In the genomic region with DNA sequence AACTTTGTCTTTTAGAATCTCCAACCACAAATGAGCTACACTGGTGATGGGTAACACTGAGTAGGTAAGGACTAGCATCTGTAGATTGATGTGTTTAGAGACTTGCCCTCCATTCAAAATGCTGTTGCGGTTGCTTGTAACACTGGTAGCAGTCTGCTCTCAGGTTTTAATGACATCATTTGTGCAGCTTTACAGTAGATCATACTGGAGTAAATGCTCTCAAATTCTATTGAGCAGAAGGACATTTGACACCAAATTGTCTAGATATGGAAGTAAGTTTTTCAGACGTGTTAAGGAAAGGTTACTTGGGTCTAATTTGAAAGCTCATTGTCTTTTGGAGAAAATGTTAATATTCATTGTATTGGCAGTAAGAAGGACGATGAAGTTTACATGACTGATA, we compare ENCODE assay signal across 1 cellular context.
TF ChIP-seq lines count a peak whose summit lies in the region.

No MANE protein-coding gene starts in this region.

TF ChIP-seq in GM23338, 12 proteins besides CTCF, POLR2A, EP300 and RAD21 (continued from another document):
- TF ChIP-seq, protein P1, sequence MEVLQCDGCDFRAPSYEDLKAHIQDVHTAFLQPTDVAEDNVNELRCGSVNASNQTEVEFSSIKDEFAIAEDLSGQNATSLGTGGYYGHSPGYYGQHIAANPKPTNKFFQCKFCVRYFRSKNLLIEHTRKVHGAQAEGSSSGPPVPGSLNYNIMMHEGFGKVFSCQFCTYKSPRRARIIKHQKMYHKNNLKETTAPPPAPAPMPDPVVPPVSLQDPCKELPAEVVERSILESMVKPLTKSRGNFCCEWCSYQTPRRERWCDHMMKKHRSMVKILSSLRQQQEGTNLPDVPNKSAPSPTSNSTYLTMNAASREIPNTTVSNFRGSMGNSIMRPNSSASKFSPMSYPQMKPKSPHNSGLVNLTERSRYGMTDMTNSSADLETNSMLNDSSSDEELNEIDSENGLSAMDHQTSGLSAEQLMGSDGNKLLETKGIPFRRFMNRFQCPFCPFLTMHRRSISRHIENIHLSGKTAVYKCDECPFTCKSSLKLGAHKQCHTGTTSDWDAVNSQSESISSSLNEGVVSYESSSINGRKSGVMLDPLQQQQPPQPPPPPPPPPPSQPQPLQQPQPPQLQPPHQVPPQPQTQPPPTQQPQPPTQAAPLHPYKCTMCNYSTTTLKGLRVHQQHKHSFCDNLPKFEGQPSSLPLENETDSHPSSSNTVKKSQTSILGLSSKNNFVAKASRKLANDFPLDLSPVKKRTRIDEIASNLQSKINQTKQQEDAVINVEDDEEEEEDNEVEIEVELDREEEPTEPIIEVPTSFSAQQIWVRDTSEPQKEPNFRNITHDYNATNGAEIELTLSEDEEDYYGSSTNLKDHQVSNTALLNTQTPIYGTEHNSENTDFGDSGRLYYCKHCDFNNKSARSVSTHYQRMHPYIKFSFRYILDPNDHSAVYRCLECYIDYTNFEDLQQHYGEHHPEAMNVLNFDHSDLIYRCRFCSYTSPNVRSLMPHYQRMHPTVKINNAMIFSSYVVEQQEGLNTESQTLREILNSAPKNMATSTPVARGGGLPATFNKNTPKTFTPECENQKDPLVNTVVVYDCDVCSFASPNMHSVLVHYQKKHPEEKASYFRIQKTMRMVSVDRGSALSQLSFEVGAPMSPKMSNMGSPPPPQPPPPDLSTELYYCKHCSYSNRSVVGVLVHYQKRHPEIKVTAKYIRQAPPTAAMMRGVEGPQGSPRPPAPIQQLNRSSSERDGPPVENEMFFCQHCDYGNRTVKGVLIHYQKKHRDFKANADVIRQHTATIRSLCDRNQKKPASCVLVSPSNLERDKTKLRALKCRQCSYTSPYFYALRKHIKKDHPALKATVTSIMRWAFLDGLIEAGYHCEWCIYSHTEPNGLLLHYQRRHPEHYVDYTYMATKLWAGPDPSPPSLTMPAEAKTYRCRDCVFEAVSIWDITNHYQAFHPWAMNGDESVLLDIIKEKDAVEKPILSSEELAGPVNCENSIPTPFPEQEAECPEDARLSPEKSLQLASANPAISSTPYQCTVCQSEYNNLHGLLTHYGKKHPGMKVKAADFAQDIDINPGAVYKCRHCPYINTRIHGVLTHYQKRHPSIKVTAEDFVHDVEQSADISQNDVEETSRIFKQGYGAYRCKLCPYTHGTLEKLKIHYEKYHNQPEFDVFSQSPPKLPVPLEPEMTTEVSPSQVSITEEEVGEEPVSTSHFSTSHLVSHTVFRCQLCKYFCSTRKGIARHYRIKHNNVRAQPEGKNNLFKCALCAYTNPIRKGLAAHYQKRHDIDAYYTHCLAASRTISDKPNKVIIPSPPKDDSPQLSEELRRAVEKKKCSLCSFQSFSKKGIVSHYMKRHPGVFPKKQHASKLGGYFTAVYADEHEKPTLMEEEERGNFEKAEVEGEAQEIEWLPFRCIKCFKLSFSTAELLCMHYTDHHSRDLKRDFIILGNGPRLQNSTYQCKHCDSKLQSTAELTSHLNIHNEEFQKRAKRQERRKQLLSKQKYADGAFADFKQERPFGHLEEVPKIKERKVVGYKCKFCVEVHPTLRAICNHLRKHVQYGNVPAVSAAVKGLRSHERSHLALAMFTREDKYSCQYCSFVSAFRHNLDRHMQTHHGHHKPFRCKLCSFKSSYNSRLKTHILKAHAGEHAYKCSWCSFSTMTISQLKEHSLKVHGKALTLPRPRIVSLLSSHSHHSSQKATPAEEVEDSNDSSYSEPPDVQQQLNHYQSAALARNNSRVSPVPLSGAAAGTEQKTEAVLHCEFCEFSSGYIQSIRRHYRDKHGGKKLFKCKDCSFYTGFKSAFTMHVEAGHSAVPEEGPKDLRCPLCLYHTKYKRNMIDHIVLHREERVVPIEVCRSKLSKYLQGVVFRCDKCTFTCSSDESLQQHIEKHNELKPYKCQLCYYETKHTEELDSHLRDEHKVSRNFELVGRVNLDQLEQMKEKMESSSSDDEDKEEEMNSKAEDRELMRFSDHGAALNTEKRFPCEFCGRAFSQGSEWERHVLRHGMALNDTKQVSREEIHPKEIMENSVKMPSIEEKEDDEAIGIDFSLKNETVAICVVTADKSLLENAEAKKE (CRISPR knock-in tag; IDR thresholded peaks at IDR 0.05): no peak
- TF ChIP-seq, protein P2, sequence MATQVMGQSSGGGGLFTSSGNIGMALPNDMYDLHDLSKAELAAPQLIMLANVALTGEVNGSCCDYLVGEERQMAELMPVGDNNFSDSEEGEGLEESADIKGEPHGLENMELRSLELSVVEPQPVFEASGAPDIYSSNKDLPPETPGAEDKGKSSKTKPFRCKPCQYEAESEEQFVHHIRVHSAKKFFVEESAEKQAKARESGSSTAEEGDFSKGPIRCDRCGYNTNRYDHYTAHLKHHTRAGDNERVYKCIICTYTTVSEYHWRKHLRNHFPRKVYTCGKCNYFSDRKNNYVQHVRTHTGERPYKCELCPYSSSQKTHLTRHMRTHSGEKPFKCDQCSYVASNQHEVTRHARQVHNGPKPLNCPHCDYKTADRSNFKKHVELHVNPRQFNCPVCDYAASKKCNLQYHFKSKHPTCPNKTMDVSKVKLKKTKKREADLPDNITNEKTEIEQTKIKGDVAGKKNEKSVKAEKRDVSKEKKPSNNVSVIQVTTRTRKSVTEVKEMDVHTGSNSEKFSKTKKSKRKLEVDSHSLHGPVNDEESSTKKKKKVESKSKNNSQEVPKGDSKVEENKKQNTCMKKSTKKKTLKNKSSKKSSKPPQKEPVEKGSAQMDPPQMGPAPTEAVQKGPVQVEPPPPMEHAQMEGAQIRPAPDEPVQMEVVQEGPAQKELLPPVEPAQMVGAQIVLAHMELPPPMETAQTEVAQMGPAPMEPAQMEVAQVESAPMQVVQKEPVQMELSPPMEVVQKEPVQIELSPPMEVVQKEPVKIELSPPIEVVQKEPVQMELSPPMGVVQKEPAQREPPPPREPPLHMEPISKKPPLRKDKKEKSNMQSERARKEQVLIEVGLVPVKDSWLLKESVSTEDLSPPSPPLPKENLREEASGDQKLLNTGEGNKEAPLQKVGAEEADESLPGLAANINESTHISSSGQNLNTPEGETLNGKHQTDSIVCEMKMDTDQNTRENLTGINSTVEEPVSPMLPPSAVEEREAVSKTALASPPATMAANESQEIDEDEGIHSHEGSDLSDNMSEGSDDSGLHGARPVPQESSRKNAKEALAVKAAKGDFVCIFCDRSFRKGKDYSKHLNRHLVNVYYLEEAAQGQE (IDR thresholded peaks at IDR 0.05; ENCODE audit: unreplicated experiment): no peak
- TF ChIP-seq CREB1 (CRISPR knock-in tag; IDR thresholded peaks at IDR 0.05; ENCODE audit: low read depth): no peak
- no peak for TF ChIP-seq JUNB (IDR thresholded peaks at IDR 0.05; ENCODE audit: unreplicated experiment)
